ENCODE assay signal across 8 cellular contexts in the genomic region with DNA sequence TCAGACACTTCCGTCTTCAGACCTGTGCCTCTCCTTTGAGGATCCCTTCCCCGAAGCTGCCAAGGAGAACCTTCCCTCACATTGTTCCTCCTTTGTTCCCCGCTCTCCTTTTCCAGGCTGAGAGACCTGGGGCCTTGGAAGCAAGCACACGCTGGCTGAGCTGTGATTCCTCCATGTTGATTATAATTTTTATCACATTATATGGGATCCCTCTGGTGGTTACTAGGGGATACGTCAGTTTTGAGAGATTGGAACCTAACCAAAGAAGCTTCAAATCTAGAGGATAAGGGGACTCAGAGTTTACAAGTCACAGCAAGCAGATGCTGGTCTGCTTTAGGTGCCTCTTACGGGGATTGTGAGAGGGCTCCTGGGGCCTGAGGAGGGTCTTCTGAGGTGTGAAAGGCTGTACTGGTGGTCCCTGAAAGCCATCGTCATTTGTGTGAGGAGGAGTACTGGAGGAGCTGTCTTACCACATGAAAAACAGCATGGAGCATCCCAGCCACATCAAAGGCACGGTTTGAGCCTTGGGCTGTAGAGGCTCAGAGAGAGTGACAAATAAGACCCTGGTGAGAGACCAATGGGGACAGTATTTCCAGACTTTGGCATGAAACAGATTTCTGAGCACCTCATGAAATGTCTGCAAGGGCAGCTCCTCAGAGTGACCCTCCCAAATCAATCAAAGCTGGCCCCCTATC.
DNase-seq lines count a peak whose midpoint lies in the region; FAIRE-seq and TF ChIP-seq lines count a peak whose summit lies in the region.

No MANE protein-coding gene starts in this region.

- H3K9me2 ChIP-seq in SK-N-SH, result no peaks in the 10 kb centered on the region
- no peaks in the 10 kb centered on the region for H3K9me2 ChIP-seq in hepatocyte (replicated peaks; ENCODE audit: insufficient read depth)

- no peak for DNase-seq in AG04449 (ENCODE audit: low read depth, low spot score)
- DNase-seq in GM12891 (ENCODE audit: insufficient read length, low spot score), result peak; percentile 8
- peak; percentile 58 for DNase-seq in SK-N-SH
- peak; percentile 12 for DNase-seq in hepatocyte (ENCODE audit: low spot score)
- peak; percentile 17 for DNase-seq in urothelium cell line (ENCODE audit: low spot score)
- DNase-seq in stimulated activated CD4-positive, alpha-beta T cell treated with anti-CD3 and anti-CD28 coated beads, Interleukin-2, amount 100 ng/mL, for 24 hours, result no peak
- DNase-seq in activated T-cell treated with anti-CD3 and anti-CD28 coated beads, Interleukin-2, amount 50 U/mL, for 48 hours, result no peak
- no peak for DNase-seq in activated CD4-positive, alpha-beta T cell treated with anti-CD3 and anti-CD28 coated beads for 48 hours

- H3K4me3 ChIP-seq in AG04449 (ENCODE audit: low read depth, low read length) (no peak overlapping the region), SK-N-SH (ENCODE audit: low read depth in 2 of 2, low read length in 1 of 2) (no peak overlapping the region), hepatocyte (no peak overlapping the region)

- H3K9me3 ChIP-seq in SK-N-SH (no peaks in the 10 kb centered on the region), hepatocyte (ENCODE audit: low read depth) (no peaks in the 10 kb centered on the region)

- no peak overlapping the region for H3K9ac ChIP-seq in SK-N-SH

- H4K20me1 ChIP-seq in SK-N-SH (ENCODE audit: insufficient read depth), result no peaks in the 10 kb centered on the region
- no peaks in the 10 kb centered on the region for H4K20me1 ChIP-seq in hepatocyte (ENCODE audit: insufficient read depth, poor library complexity, severe bottlenecking)

- 70% methylated on average over 8 of the region's 8 CpGs for whole genome bisulfite sequencing in SK-N-SH (ENCODE audit: low lambda C conversion rate)
- 85% methylated on average over 8 of the region's 8 CpGs for WGBS in hepatocyte (ENCODE audit: low lambda C conversion rate, missing lambda C conversion rate)

- peak; percentile 80 for TF ChIP-seq RAD21 in SK-N-SH (IDR thresholded peaks at IDR 0.05; ENCODE audit: low read length)

- peak; percentile 17 for TF ChIP-seq CTCF in AG04449 (IDR thresholded peaks at IDR 0.05; ENCODE audit: insufficient read depth, low read length, missing control alignments)
- TF ChIP-seq CTCF in SK-N-SH (IDR thresholded peaks at IDR 0.05), result peak; percentile 51
- TF ChIP-seq CTCF in hepatocyte (IDR thresholded peaks at IDR 0.05; ENCODE audit: poor library complexity), result peak; percentile 15

- H3K27ac ChIP-seq in SK-N-SH (ENCODE audit: low read depth in 2 of 2, low read length in 1 of 2) (no peak overlapping the region), hepatocyte (no peak overlapping the region)

- H3K4me2 ChIP-seq in SK-N-SH, result no peak overlapping the region
- no peak overlapping the region for H3K4me2 ChIP-seq in hepatocyte

- TF ChIP-seq POLR2A in GM12891 (IDR thresholded peaks at IDR 0.05; ENCODE audit: low read depth, low read length), result no peak

- H2AFZ ChIP-seq in SK-N-SH (ENCODE audit: low read depth), result peak overlapping the region; percentile 69; the same call in 1 of the 2 replicates
- H2AFZ ChIP-seq in hepatocyte, result no peak overlapping the region

- H3K79me2 ChIP-seq in SK-N-SH (ENCODE audit: insufficient read depth) (no peaks in the 10 kb centered on the region), hepatocyte (no peaks in the 10 kb centered on the region)

- CTCF ChIA-PET in AG04449 (lab: Yijun Ruan, JAX), result interaction anchor here (0.7 to 5.8 kb wide), 14 partner anchors 8 to 241 kb away, joined by 3 to 39 read pairs (median 4); no protein-coding TSS in a partner anchor
- CTCF ChIA-PET in SK-N-SH (lab: Yijun Ruan, JAX), result interaction anchor here (0.7 to 7.3 kb wide), 35 partner anchors 8 to 1239 kb away, joined by 3 to 91 read pairs (median 5); no protein-coding TSS in a partner anchor

- no peak for TF ChIP-seq EP300 in SK-N-SH (IDR thresholded peaks at IDR 0.05; ENCODE audit: borderline replicate concordance in 1 of 2, low read depth in 1 of 2, low read length in 1 of 2)

- H3K4me1 ChIP-seq in SK-N-SH (ENCODE audit: control insufficient read depth in 1 of 2, insufficient read depth in 2 of 2, low read depth in 1 of 2, low read length in 1 of 2), result peaks cover 7 to 27% of the 10 kb centered on the region in 2 experiments; a peak in 3 of 4 replicates
- no peaks in the 10 kb centered on the region for H3K4me1 ChIP-seq in hepatocyte (ENCODE audit: insufficient read depth)

- H3K36me3 ChIP-seq in SK-N-SH (replicated peaks in 1 of 2; ENCODE audit: control insufficient read depth in 1 of 2, insufficient read depth in 2 of 2, low read length in 1 of 2), result no peaks in the 10 kb centered on the region
- H3K36me3 ChIP-seq in hepatocyte (replicated peaks; ENCODE audit: insufficient read depth, low read depth), result no peaks in the 10 kb centered on the region

- no peak for FAIRE-seq in GM12891 (lab: Jason Lieb, UNC)
- FAIRE-seq in urothelium cell line (lab: Jason Lieb, UNC), result no peak

- POLR2A ChIA-PET in AG04449 (lab: Yijun Ruan, JAX) (no interaction called here), SK-N-SH (lab: Yijun Ruan, JAX) (interaction anchor here (0.6 to 1.1 kb wide), 2 partner anchors 48 to 76 kb away, joined by 4 to 5 read pairs; no protein-coding TSS in a partner anchor)

- H3F3A ChIP-seq in SK-N-SH (replicated peaks; ENCODE audit: insufficient read depth), result no peaks in the 10 kb centered on the region

- H3K27me3 ChIP-seq in SK-N-SH (ENCODE audit: insufficient read depth) (no peaks in the 10 kb centered on the region), hepatocyte (no peaks in the 10 kb centered on the region)

TF ChIP-seq in GM12891, 5 proteins besides CTCF, POLR2A, EP300 and RAD21:
- no peak for TF ChIP-seq POLR2AphosphoS5 (IDR thresholded peaks at IDR 0.05; ENCODE audit: low read depth, low read length)
- no peak for TF ChIP-seq TAF1 (IDR thresholded peaks at IDR 0.05; ENCODE audit: low read depth, low read length)
- TF ChIP-seq SPI1 (IDR thresholded peaks at IDR 0.05; ENCODE audit: low read depth, low read length), result no peak
- no peak for TF ChIP-seq PAX5 (IDR thresholded peaks at IDR 0.05; ENCODE audit: insufficient read depth, low read length, severe bottlenecking)
- TF ChIP-seq POU2F2 (IDR thresholded peaks at IDR 0.05; ENCODE audit: low read depth, low read length), result no peak
TF ChIP-seq in GM12891: peak in this region for 0.

TF ChIP-seq in SK-N-SH, 30 proteins besides CTCF, POLR2A, EP300 and RAD21:
- TF ChIP-seq RCOR1 (IDR thresholded peaks at IDR 0.05; ENCODE audit: low read length), result no peak
- TF ChIP-seq SMC3 (IDR thresholded peaks at IDR 0.05; ENCODE audit: low read depth, low read length), result peak; percentile 66
TF ChIP-seq in SK-N-SH: peak in this region for 1.

Comparison
In these comparisons a context has a peak if more than half of its experiments do, and no peak if none do; other contexts are left out.
1. DNase-seq: peak in GM12891 (single experiment), SK-N-SH (single experiment), hepatocyte (single experiment) and urothelium cell line (single experiment); none in AG04449 (single experiment), stimulated activated CD4-positive, alpha-beta T cell treated with anti-CD3 and anti-CD28 coated beads, Interleukin-2, amount 100 ng/mL, for 24 hours (0 of 2), activated T-cell treated with anti-CD3 and anti-CD28 coated beads, Interleukin-2, amount 50 U/mL, for 48 hours (0 of 2) and activated CD4-positive, alpha-beta T cell treated with anti-CD3 and anti-CD28 coated beads for 48 hours (single experiment).
2. Peak in every context shown above with its lines, with median percentiles within 50 percentile points of each other: CTCF ChIP-seq.